Comparison of ENCODE assay signal across 8 cellular contexts in genomic region chr4:973431-974397, GRCh38. TPM values are rescaled to one million over a fixed set of nuclear protein-coding genes. Genes with fewer than 3 reads are reported as not detected.
A peak's percentile ranks its signal among the peaks of the same experiment; 100 is the strongest.
DNase-seq lines count a peak whose midpoint lies in the region; ATAC-seq and TF ChIP-seq lines count a peak whose summit lies in the region.

TSS of gene DGKQ (minus strand) at chr4:973569. CDS start at chr4:973482, 87 bp downstream.

- no peaks in the 10 kb centered on the region for H3K27me3 Mint-ChIP-seq in activated CD8-positive, alpha-beta memory T cell treated with anti-CD3 and anti-CD28 coated beads, Interleukin-2, amount 10 ng/mL, durations not matched to agents 7 days and 5 days
- peaks cover 15% of the 10 kb centered on the region for H3K27me3 Mint-ChIP-seq in mesothelial cell of epicardium (ENCODE audit: low read depth)

- H3K4me3 Mint-ChIP-seq in activated CD8-positive, alpha-beta memory T cell treated with anti-CD3 and anti-CD28 coated beads, Interleukin-2, amount 10 ng/mL, durations not matched to agents 7 days and 5 days, result peak within 1 kb of the TSS; percentile 49
- H3K4me3 Mint-ChIP-seq in mesothelial cell of epicardium, result peak within 1 kb of the TSS; percentile 52

- ATAC-seq in HG03045 (IDR thresholded peaks at IDR 0.05; ENCODE audit: unreplicated experiment), result peak; percentile 62
- peak; percentile 93 for ATAC-seq in activated CD8-positive, alpha-beta memory T cell treated with anti-CD3 and anti-CD28 coated beads, Interleukin-2, amount 10 ng/mL, durations not matched to agents 7 days and 5 days

- no peak within 1 kb of the TSS for H3K27ac Mint-ChIP-seq in activated CD8-positive, alpha-beta memory T cell treated with anti-CD3 and anti-CD28 coated beads, Interleukin-2, amount 10 ng/mL, durations not matched to agents 7 days and 5 days
- H3K27ac Mint-ChIP-seq in mesothelial cell of epicardium, result no peak within 1 kb of the TSS

- DNase-seq in NCI-H2029 (lab: John Stamatoyannopoulos, UW) (peak; percentile 11), NCI-H2029 treated with DMSO at 0.1 percent for 48 hours (lab: John Stamatoyannopoulos, UW) (no peak), mesothelial cell of epicardium (ENCODE audit: low spot score in 2 of 2, unreplicated experiment in 2 of 2) (peak; percentile 73 to 83)
- DNase-seq in NK-92 treated with Interleukin-12 subunit alpha and Interleukin-12 subunit beta, amount 100 ng/mL, for 24 hours (lab: John Stamatoyannopoulos, UW), result peak; percentile 50
- DNase-seq in activated CD8-positive, alpha-beta memory T cell treated with anti-CD3 and anti-CD28 coated beads, Interleukin-2, amount 10 ng/mL, durations not matched to agents 7 days and 5 days, result peak; percentile 88
- DNase-seq in stimulated activated CD8-positive, alpha-beta memory T cell treated with anti-CD3 and anti-CD28 coated beads, Interleukin-15, amount 100 ng/mL, for 1 hour (ENCODE audit: low read depth), result peak; percentile 66

- no peaks in the 10 kb centered on the region for H3K36me3 Mint-ChIP-seq in activated CD8-positive, alpha-beta memory T cell treated with anti-CD3 and anti-CD28 coated beads, Interleukin-2, amount 10 ng/mL, durations not matched to agents 7 days and 5 days
- no peaks in the 10 kb centered on the region for H3K36me3 Mint-ChIP-seq in mesothelial cell of epicardium

- CTCF ChIA-PET in activated CD8-positive, alpha-beta memory T cell treated with anti-CD3 and anti-CD28 coated beads, Interleukin-2, amount 10 ng/mL, durations not matched to agents 7 days and 5 days (lab: Charles Lee), result no interaction called here

- no peak for TF ChIP-seq CTCF in mesothelial cell of epicardium (IDR thresholded peaks at IDR 0.05; ENCODE audit: unreplicated experiment)

- in situ Hi-C loops in endometrial microvascular endothelial cells (cut with HindIII; ENCODE audit: inconsistent ontology term, low pct_unique_long_range_greater_than_20kb, low sequenced_read_pairs), result loop anchor here (5.0 kb wide), 1 partner anchor 41 kb away; the partner anchor contains the start of genes GAK and TMEM175

- no peaks in the 10 kb centered on the region for H3K9me3 Mint-ChIP-seq in activated CD8-positive, alpha-beta memory T cell treated with anti-CD3 and anti-CD28 coated beads, Interleukin-2, amount 10 ng/mL, durations not matched to agents 7 days and 5 days (ENCODE audit: low read depth)
- no peaks in the 10 kb centered on the region for H3K9me3 Mint-ChIP-seq in mesothelial cell of epicardium

- peaks cover 20% of the 10 kb centered on the region for H3K4me1 Mint-ChIP-seq in activated CD8-positive, alpha-beta memory T cell treated with anti-CD3 and anti-CD28 coated beads, Interleukin-2, amount 10 ng/mL, durations not matched to agents 7 days and 5 days
- no peaks in the 10 kb centered on the region for H3K4me1 Mint-ChIP-seq in mesothelial cell of epicardium

RNA-seq across cellular contexts. Expression of gene DGKQ, which starts in this region (rescaled TPM):
- total RNA-seq in activated CD8-positive, alpha-beta memory T cell treated with anti-CD3 and anti-CD28 coated beads, Interleukin-2, amount 10 ng/mL, durations not matched to agents 7 days and 5 days, result 10 to 100 TPM; 22.9 to 27.6 TPM
- total RNA-seq in endometrial microvascular endothelial cells (ENCODE audit: inconsistent ontology term), result 17.3 TPM
- 15.2 to 16.2 TPM (median 15.6 TPM) in 3 replicates for total RNA-seq in mesothelial cell of epicardium
